In genomic region chr19:58356236-58356970, GRCh38 we compare ENCODE assay signal across 7 cellular contexts. TPM values are rescaled to one million over a fixed set of nuclear protein-coding genes. Genes with fewer than 3 reads are reported as not detected.
DNase-seq lines count a peak whose midpoint lies in the region; ATAC-seq and TF ChIP-seq lines count a peak whose summit lies in the region.
"Had no signal": no experiment of that assay in that cellular context is flagged by ENCODE, and none has a peak within 500 bp of the region (broad histone marks: within the 10 kb centered on the region; RNA-seq: fewer than 3 reads in every experiment).

No MANE protein-coding gene starts in this region.

- no peaks in the 10 kb centered on the region for H3K9me3 Mint-ChIP-seq in activated naive CD8-positive, alpha-beta T cell treated with anti-CD3 and anti-CD28 coated beads, Interleukin-2, amount 50 U/mL, for 24 hours
- no peaks in the 10 kb centered on the region for H3K9me3 Mint-ChIP-seq in natural killer cell

- H3K36me3 Mint-ChIP-seq in activated naive CD8-positive, alpha-beta T cell treated with anti-CD3 and anti-CD28 coated beads, Interleukin-2, amount 50 U/mL, for 24 hours (ENCODE audit: low read depth): peaks cover 3% of the 10 kb centered on the region
- no peaks in the 10 kb centered on the region for H3K36me3 Mint-ChIP-seq in natural killer cell

- TF ChIP-seq CTCF in natural killer cell (IDR thresholded peaks at IDR 0.05) (no peak), omental fat pad (IDR thresholded peaks at IDR 0.05) (no peak)

- H3K27me3 Mint-ChIP-seq in activated naive CD8-positive, alpha-beta T cell treated with anti-CD3 and anti-CD28 coated beads, Interleukin-2, amount 50 U/mL, for 24 hours: no peaks in the 10 kb centered on the region
- peaks cover 0 to 5% of the 10 kb centered on the region in 2 donors for H3K27me3 Mint-ChIP-seq in natural killer cell (ENCODE audit: low read depth in 2 of 2)

- intact Hi-C loops in natural killer cell (cut with micrococcal nuclease): no loop called here

- ATAC-seq in activated naive CD8-positive, alpha-beta T cell treated with anti-CD3 and anti-CD28 coated beads, Interleukin-2, amount 50 U/mL, for 24 hours: peak; percentile 45
- ATAC-seq in natural killer cell (peak; percentile 25 to 82 (median 77)), GM19463 (IDR thresholded peaks at IDR 0.05; ENCODE audit: unreplicated experiment) (no peak), omental fat pad (ENCODE audit: low FRiP score) (no peak)

- peak; percentile 46 for DNase-seq in EH (ENCODE audit: low read depth)
- peak; percentile 32 for DNase-seq in activated naive CD8-positive, alpha-beta T cell treated with anti-CD3 and anti-CD28 coated beads, Interleukin-2, amount 50 U/mL, for 24 hours
- no peak for DNase-seq in natural killer cell
- no peak for DNase-seq in omental fat pad (ENCODE audit: low spot score)
- DNase-seq in DMS153 (lab: John Stamatoyannopoulos, UW): no peak
- DNase-seq: NCI-H1436 had no signal

- H3K4me1 Mint-ChIP-seq in activated naive CD8-positive, alpha-beta T cell treated with anti-CD3 and anti-CD28 coated beads, Interleukin-2, amount 50 U/mL, for 24 hours: peaks cover 14% of the 10 kb centered on the region
- peaks cover 0 to 7% of the 10 kb centered on the region in 2 donors for H3K4me1 Mint-ChIP-seq in natural killer cell

- H3K27ac Mint-ChIP-seq in activated naive CD8-positive, alpha-beta T cell treated with anti-CD3 and anti-CD28 coated beads, Interleukin-2, amount 50 U/mL, for 24 hours: no peak overlapping the region
- no peak overlapping the region for H3K27ac Mint-ChIP-seq in natural killer cell

- no peak overlapping the region for H3K4me3 Mint-ChIP-seq in activated naive CD8-positive, alpha-beta T cell treated with anti-CD3 and anti-CD28 coated beads, Interleukin-2, amount 50 U/mL, for 24 hours
- H3K4me3 Mint-ChIP-seq in natural killer cell: peak overlapping the region; percentile 73

RNA-seq across cellular contexts. Expression of gene A1BG, which starts 3.1 kb away (rescaled TPM):
- total RNA-seq in natural killer cell (10 to 100 TPM in 1 of 3 donors, 1 to 10 TPM in 2; 2.0 to 10.6 (median 3.5) TPM), omental fat pad (10 to 100 TPM in 3 of 4 donors, 1 to 10 TPM in 1; 8.7 to 18.4 (median 16.4) TPM)

RNA-seq across cellular contexts. Expression of gene ZNF497, which starts 6.1 kb away (rescaled TPM):
- under 1 TPM; 0.40 to 0.61 (median 0.60) TPM for total RNA-seq in natural killer cell
- total RNA-seq in omental fat pad: 1 to 10 TPM in 3 of 4 donors, under 1 TPM in 1; 0.74 to 2.4 (median 1.3) TPM

RNA-seq across cellular contexts. Expression of gene ZNF837, which starts 24.4 kb away (rescaled TPM):
- total RNA-seq in natural killer cell: 1 to 10 TPM in 2 of 3 donors, under 1 TPM in 1; 0.63 to 1.4 (median 1.3) TPM
- total RNA-seq in omental fat pad: 1 to 10 TPM in 3 of 4 donors, under 1 TPM in 1; 0.48 to 4.4 (median 2.1) TPM

RNA-seq across cellular contexts. Expression of gene ZSCAN22, which starts 29.6 kb away (rescaled TPM):
- total RNA-seq in natural killer cell: 1 to 10 TPM; 2.9 to 4.8 (median 3.2) TPM
- total RNA-seq in omental fat pad: 1 to 10 TPM; 2.0 to 3.7 (median 2.8) TPM

RNA-seq across cellular contexts. Expression of gene RPS5, which starts 30.7 kb away (rescaled TPM):
- total RNA-seq in natural killer cell (100 to 1,000 TPM; 406 to 580 (median 525) TPM), omental fat pad (1,000 to 10,000 TPM; 1,379 to 1,993 (median 1,504) TPM)

Comparison
In these comparisons a context has a peak if more than half of its experiments do, and no peak if none do; other contexts are left out.
1. DNase-seq: peak in EH (single experiment) and activated naive CD8-positive, alpha-beta T cell treated with anti-CD3 and anti-CD28 coated beads, Interleukin-2, amount 50 U/mL, for 24 hours (single experiment); none in natural killer cell (single experiment), omental fat pad (single experiment) and DMS153 (single experiment).
2. ATAC-seq: peak in activated naive CD8-positive, alpha-beta T cell treated with anti-CD3 and anti-CD28 coated beads, Interleukin-2, amount 50 U/mL, for 24 hours (single experiment) and natural killer cell (3 of 3); none in GM19463 (single experiment) and omental fat pad (single experiment).